Comparison of ENCODE assay signal across 13 cellular contexts in genomic region chr2:58633576-58634365, GRCh38.
A peak's percentile ranks its signal among the peaks of the same experiment; 100 is the strongest.
DNase-seq lines count a peak whose midpoint lies in the region; ATAC-seq and TF ChIP-seq lines count a peak whose summit lies in the region.
"Had no signal": no experiment of that assay in that cellular context is flagged by ENCODE, and none has a peak within 500 bp of the region (broad histone marks: within the 10 kb centered on the region; RNA-seq: fewer than 3 reads in every experiment).

No MANE protein-coding gene starts in this region.

- no peak for TF ChIP-seq CTCF in mesothelial cell of epicardium (IDR thresholded peaks at IDR 0.05; ENCODE audit: unreplicated experiment)

- H3K4me3 Mint-ChIP-seq in mesothelial cell of epicardium: no peak overlapping the region
- H3K4me3 Mint-ChIP-seq: CD8-positive, alpha-beta memory T cell; central memory CD8-positive, alpha-beta T cell had no signal

- no peaks in the 10 kb centered on the region for H3K36me3 Mint-ChIP-seq in mesothelial cell of epicardium
- H3K36me3 Mint-ChIP-seq: CD8-positive, alpha-beta memory T cell had no signal

- ATAC-seq in GM19455 (IDR thresholded peaks at IDR 0.05; ENCODE audit: unreplicated experiment) (no peak), HG03045 (IDR thresholded peaks at IDR 0.05; ENCODE audit: unreplicated experiment) (no peak)

- H3K4me1 Mint-ChIP-seq in mesothelial cell of epicardium: peaks cover 59% of the 10 kb centered on the region
- H3K4me1 Mint-ChIP-seq: CD8-positive, alpha-beta memory T cell; central memory CD8-positive, alpha-beta T cell had no signal

- DNase-seq in EL: peak; percentile 77
- peak; percentile 26 for DNase-seq in NCI-H226
- DNase-seq in dermis microvascular lymphatic vessel endothelial cell (ENCODE audit: low read depth in 2 of 2): peak; percentile 30 to 85
- no peak for DNase-seq in mesothelial cell of epicardium (ENCODE audit: low spot score in 2 of 2, unreplicated experiment in 2 of 2)
- DNase-seq in DMS79 treated with DMSO at 0.1 percent for 48 hours (lab: John Stamatoyannopoulos, UW): no peak
- DNase-seq in germinal center (ENCODE audit: low spot score): no peak
- DNase-seq: activated CD4-positive, alpha-beta T cell treated with anti-CD3 and anti-CD28 coated beads for 1 hour; CD8-positive, alpha-beta memory T cell; NCI-H524; stimulated activated naive CD4-positive, alpha-beta T cell had no signal

- H3K9me3 Mint-ChIP-seq in mesothelial cell of epicardium: no peaks in the 10 kb centered on the region
- H3K9me3 Mint-ChIP-seq: CD8-positive, alpha-beta memory T cell had no signal

- peak overlapping the region; percentile 78 for H3K27ac Mint-ChIP-seq in mesothelial cell of epicardium
- H3K27ac Mint-ChIP-seq: CD8-positive, alpha-beta memory T cell had no signal

- H3K27me3 Mint-ChIP-seq in mesothelial cell of epicardium (ENCODE audit: low read depth): no peaks in the 10 kb centered on the region
- H3K27me3 Mint-ChIP-seq: CD8-positive, alpha-beta memory T cell; central memory CD8-positive, alpha-beta T cell had no signal

Comparison
In these comparisons a context has a peak if more than half of its experiments do, and no peak if none do; other contexts are left out.
1. DNase-seq: peak in EL (single experiment), NCI-H226 (single experiment) and dermis microvascular lymphatic vessel endothelial cell (2 of 2); none in mesothelial cell of epicardium (0 of 2), DMS79 treated with DMSO at 0.1 percent for 48 hours (single experiment) and germinal center (single experiment).